7 cellular contexts compared by ENCODE assay signal in genomic region chr12:122793685-122794106, GRCh38. TPM values are rescaled to one million over a fixed set of nuclear protein-coding genes. Genes with fewer than 3 reads are reported as not detected.
DNase-seq lines count a peak whose midpoint lies in the region; ATAC-seq and TF ChIP-seq lines count a peak whose summit lies in the region.

No MANE protein-coding gene starts in this region.

- H3K27me3 ChIP-seq in OCI-LY1 (ENCODE audit: insufficient read depth, low read length) (no peaks in the 10 kb centered on the region), right lobe of liver (no peaks in the 10 kb centered on the region), vagina (no peaks in the 10 kb centered on the region)

- H3K4me3 ChIP-seq in OCI-LY1 (ENCODE audit: low read depth, low read length, poor library complexity, severe bottlenecking) (no peak overlapping the region), right lobe of liver (no peak overlapping the region), vagina (no peak overlapping the region)

- H3K27me3 Mint-ChIP-seq in central memory CD8-positive, alpha-beta T cell = no peaks in the 10 kb centered on the region

- ATAC-seq in central memory CD8-positive, alpha-beta T cell (replicated peaks; ENCODE audit: extremely low read depth, poor library complexity, severe bottlenecking) = peak; percentile 54
- ATAC-seq in right lobe of liver (peak; percentile 80 to 88 (median 84)), HG02610 (IDR thresholded peaks at IDR 0.05; ENCODE audit: unreplicated experiment) (no peak)

- DNase-seq in DMS53 (lab: John Stamatoyannopoulos, UW) (peak; percentile 78), HT1080 (ENCODE audit: low read depth) (peak; percentile 50), right lobe of liver (no peak), vagina (ENCODE audit: extremely low spot score in 2 of 2) (no peak)
- peak; percentile 18 to 20 for DNase-seq in central memory CD8-positive, alpha-beta T cell (ENCODE audit: low spot score in 2 of 2)

- H3K36me3 Mint-ChIP-seq in central memory CD8-positive, alpha-beta T cell (ENCODE audit: insufficient read depth) = no peaks in the 10 kb centered on the region

- 3% methylated on average over 10 of the region's 10 CpGs for WGBS in right lobe of liver (ENCODE audit: insufficient coverage, low coverage, low lambda C conversion rate, missing lambda C conversion rate)

- no peaks in the 10 kb centered on the region for H3K9me3 ChIP-seq in OCI-LY1 (ENCODE audit: low read length)
- no peaks in the 10 kb centered on the region for H3K9me3 ChIP-seq in right lobe of liver
- H3K9me3 ChIP-seq in vagina = no peaks in the 10 kb centered on the region

- H3K9ac ChIP-seq in OCI-LY1 (ENCODE audit: low read length) = no peak overlapping the region

- no peak overlapping the region for H3K4me2 ChIP-seq in OCI-LY1 (ENCODE audit: low read length)

- TF ChIP-seq CTCF in OCI-LY1 (IDR thresholded peaks at IDR 0.05; ENCODE audit: low read length) (peak; percentile 77), right lobe of liver (IDR thresholded peaks at IDR 0.05) (peak; percentile 71 to 79 (median 78)), vagina (IDR thresholded peaks at IDR 0.05) (peak; percentile 38 to 72 (median 51))

- no peaks in the 10 kb centered on the region for H3K9me3 Mint-ChIP-seq in central memory CD8-positive, alpha-beta T cell

- no peak overlapping the region for H2AFZ ChIP-seq in OCI-LY1 (ENCODE audit: low read length)

- H3K4me1 ChIP-seq in OCI-LY1 (ENCODE audit: insufficient read depth, low read length, severe bottlenecking) = no peaks in the 10 kb centered on the region
- no peaks in the 10 kb centered on the region for H3K4me1 ChIP-seq in right lobe of liver
- no peaks in the 10 kb centered on the region for H3K4me1 ChIP-seq in vagina

- no peaks in the 10 kb centered on the region for H3K36me3 ChIP-seq in OCI-LY1 (ENCODE audit: insufficient read depth, low read length)
- no peaks in the 10 kb centered on the region for H3K36me3 ChIP-seq in right lobe of liver
- H3K36me3 ChIP-seq in vagina = no peaks in the 10 kb centered on the region

- H3K27ac Mint-ChIP-seq in central memory CD8-positive, alpha-beta T cell (ENCODE audit: low read depth) = no peak overlapping the region

- no peaks in the 10 kb centered on the region for H4K20me1 ChIP-seq in OCI-LY1 (ENCODE audit: insufficient read depth, low read length)

- H3K27ac ChIP-seq in OCI-LY1 (ENCODE audit: low read depth, low read length, poor library complexity, severe bottlenecking) = no peak overlapping the region
- H3K27ac ChIP-seq in right lobe of liver = no peak overlapping the region
- H3K27ac ChIP-seq in vagina = no peak overlapping the region

- intact Hi-C loops in right lobe of liver (cut with DNase I) = loop anchor here (5.0 to 10.0 kb wide), 3 partner anchors 61 to 161 kb away; no protein-coding TSS in a partner anchor
- intact Hi-C loops in vagina (cut with DNase I) = no loop called here

- H3K4me3 Mint-ChIP-seq in central memory CD8-positive, alpha-beta T cell = no peak overlapping the region

- H3F3A ChIP-seq in OCI-LY1 (ENCODE audit: insufficient read depth, low read length) = no peaks in the 10 kb centered on the region

- no peak for TF ChIP-seq POLR2A in right lobe of liver (IDR thresholded peaks at IDR 0.05)
- no peak for TF ChIP-seq POLR2A in vagina (IDR thresholded peaks at IDR 0.05)

- no peaks in the 10 kb centered on the region for H3K79me2 ChIP-seq in OCI-LY1 (ENCODE audit: insufficient read depth, low read length)

- no peaks in the 10 kb centered on the region for H3K4me1 Mint-ChIP-seq in central memory CD8-positive, alpha-beta T cell

- no peaks in the 10 kb centered on the region for H3K9me2 ChIP-seq in OCI-LY1 (ENCODE audit: low read depth, low read length)

RNA-seq across cellular contexts. Expression of gene CCDC62, which starts 19.3 kb away (rescaled TPM):
- 0.13 and 0.40 TPM in 2 replicates for total RNA-seq in HT1080 (2014; rRNA removed; shearing (Covaris generic))
- polyA plus RNA-seq in HT1080 (2015; cell fraction: cytosol; rRNA removed) = 0.03 and 0.06 TPM in 2 replicates
- polyA plus RNA-seq in HT1080 (2015; cell fraction: nucleus; rRNA removed) = 0.24 and 0.26 TPM in 2 replicates
- total RNA-seq in right lobe of liver (under 1 TPM in 5 of 6 experiments, not detected in 1; 0.07 to 0.35 (median 0.12) TPM), vagina (0.98 TPM)

RNA-seq across cellular contexts. Expression of gene DENR, which starts 41.1 kb away (rescaled TPM):
- 55.3 and 56.4 TPM in 2 replicates for total RNA-seq in HT1080 (2014; rRNA removed; shearing (Covaris generic))
- polyA plus RNA-seq in HT1080 (2015; cell fraction: cytosol; rRNA removed) = 66.4 and 75.6 TPM in 2 replicates
- polyA plus RNA-seq in HT1080 (2015; cell fraction: nucleus; rRNA removed) = 41.3 and 42.5 TPM in 2 replicates
- total RNA-seq in right lobe of liver (10 to 100 TPM; 11.3 to 18.2 (median 14.5) TPM), vagina (18.2 TPM)

RNA-seq across cellular contexts. Expression of gene HIP1R, which starts 41.6 kb away (rescaled TPM):
- total RNA-seq in HT1080 (2014; rRNA removed; shearing (Covaris generic)) = 30.1 and 46.1 TPM in 2 replicates
- 18.1 and 19.7 TPM in 2 replicates for polyA plus RNA-seq in HT1080 (2015; cell fraction: cytosol; rRNA removed)
- polyA plus RNA-seq in HT1080 (2015; cell fraction: nucleus; rRNA removed) = 106 and 111 TPM in 2 replicates
- total RNA-seq in right lobe of liver = 10 to 100 TPM; 23.6 to 37.2 (median 27.8) TPM
- 66.0 TPM for total RNA-seq in vagina

Comparison
In these comparisons a context has a peak if more than half of its experiments do, and no peak if none do; other contexts are left out.
1. DNase-seq: peak in DMS53 (single experiment), HT1080 (single experiment) and central memory CD8-positive, alpha-beta T cell (2 of 2); none in right lobe of liver (0 of 3) and vagina (0 of 2).
2. Peak in every context shown above with its lines, with median percentiles within 50 percentile points of each other: CTCF ChIP-seq.